ENCODE assay signal across 13 cellular contexts in genomic region chr6:53239526-53239925, GRCh38.
DNase-seq lines count a peak whose midpoint lies in the region; ATAC-seq and TF ChIP-seq lines count a peak whose summit lies in the region.
"Had no signal": no experiment of that assay in that cellular context is flagged by ENCODE, and none has a peak within 500 bp of the region (broad histone marks: within the 10 kb centered on the region; RNA-seq: fewer than 3 reads in every experiment).

No MANE protein-coding gene starts in this region.

- H3K9ac ChIP-seq in DND-41 (ENCODE audit: low read depth, low read length): no peak overlapping the region

- H3K9me3 ChIP-seq in DND-41 (ENCODE audit: insufficient read depth, low read length, severe bottlenecking): peaks cover 2% of the 10 kb centered on the region
- peaks cover 0 to 5% (median 0%) of the 10 kb centered on the region in 11 donors for H3K9me3 ChIP-seq in heart right ventricle

- 96 to 98% methylated on average over 3 of the region's 3 CpGs for WGBS in heart right ventricle, 2 donors

- no peak overlapping the region for H3K27ac ChIP-seq in DND-41 (ENCODE audit: low read length)
- no peak overlapping the region for H3K27ac ChIP-seq in heart right ventricle

- H3K79me2 ChIP-seq in DND-41 (ENCODE audit: insufficient read depth, low read length): no peaks in the 10 kb centered on the region

- no peak for TF ChIP-seq CTCF in DND-41 (IDR thresholded peaks at IDR 0.05; ENCODE audit: borderline replicate concordance, extremely low read depth, low read length, poor library complexity, severe bottlenecking)
- no peak for TF ChIP-seq CTCF in heart right ventricle (IDR thresholded peaks at IDR 0.05)

- H3K4me3 ChIP-seq in DND-41 (ENCODE audit: low read depth in 1 of 2, low read length in 2 of 2) (no peak overlapping the region), heart right ventricle (no peak overlapping the region)
- H3K4me3 ChIP-seq: K562, smooth muscle cell had no signal

- DNase-seq in DND-41 (no peak), nucleus accumbens (lab: John Stamatoyannopoulos, UW) (no peak), iPS-NIHi11 (ENCODE audit: low spot score) (no peak), AG08395 (ENCODE audit: low spot score) (no peak), heart right ventricle (no peak)
- DNase-seq: caudate nucleus; mesendoderm; stimulated activated naive CD4-positive, alpha-beta T cell treated with Interleukin-2 at 50 U/mL for 16 hours had no signal

- H3K4me1 ChIP-seq in DND-41 (ENCODE audit: insufficient read depth, low read length) (no peaks in the 10 kb centered on the region), heart right ventricle (peaks cover 0 to 28% (median 0%) of the 10 kb centered on the region in 9 donors)

- H3K4me2 ChIP-seq in DND-41 (ENCODE audit: insufficient read depth, low read length): no peak overlapping the region
- H3K4me2 ChIP-seq: smooth muscle cell had no signal

- H3K36me3 ChIP-seq in DND-41 (ENCODE audit: insufficient read depth, low read length): no peaks in the 10 kb centered on the region
- H3K36me3 ChIP-seq in heart right ventricle: no peaks in the 10 kb centered on the region

- no peaks in the 10 kb centered on the region for H4K20me1 ChIP-seq in DND-41 (ENCODE audit: insufficient read depth, low read length)

- intact Hi-C loops in heart right ventricle (cut with DNase I): no loop called here

- no peak overlapping the region for H2AFZ ChIP-seq in DND-41 (ENCODE audit: low read depth, low read length)

- ATAC-seq in DND-41 (ENCODE audit: insufficient read depth, low read depth): peak; percentile 19; the same call in 1 of the 3 replicates
- peak; percentile 48 for ATAC-seq in GM18867 (IDR thresholded peaks at IDR 0.05; ENCODE audit: unreplicated experiment)
- ATAC-seq in HG02610 (IDR thresholded peaks at IDR 0.05; ENCODE audit: unreplicated experiment): peak; percentile 65
- ATAC-seq in HG03558 (IDR thresholded peaks at IDR 0.05; ENCODE audit: extremely low read depth, unreplicated experiment): peak; percentile 52
- ATAC-seq in heart right ventricle: no peak
- ATAC-seq: K562 had no signal

- H3K27me3 ChIP-seq in DND-41 (ENCODE audit: insufficient read depth, low read length, poor library complexity) (no peaks in the 10 kb centered on the region), heart right ventricle (no peaks in the 10 kb centered on the region)

Comparison
In these comparisons a context has a peak if more than half of its experiments do, and no peak if none do; other contexts are left out.
1. ATAC-seq: peak in DND-41 (single experiment), GM18867 (single experiment), HG02610 (single experiment) and HG03558 (single experiment); none in heart right ventricle (0 of 8).